Comparison of ENCODE assay signal across 8 cellular contexts in genomic region chr3:122497425-122497824, GRCh38. TPM values are rescaled to one million over a fixed set of nuclear protein-coding genes. Genes with fewer than 3 reads are reported as not detected.
DNase-seq lines count a peak whose midpoint lies in the region; ATAC-seq lines count a peak whose summit lies in the region.

No MANE protein-coding gene starts in this region.

- WGBS in mesenchymal stem cell = no CpG with 5 or more reads among the region's 1 CpG
- no CpG with 5 or more reads among the region's 1 CpG for WGBS in neuronal stem cell (ENCODE audit: extremely low coverage in 2 of 2, insufficient read length in 2 of 2, insufficient replicate concordance in 1 of 2), 2 donors

- H3K4me1 Mint-ChIP-seq in CD4-positive, CD25-positive, alpha-beta regulatory T cell = peaks cover 20 to 60% (median 42%) of the 10 kb centered on the region in 4 donors
- peaks cover 35% of the 10 kb centered on the region for H3K4me1 Mint-ChIP-seq in activated CD4-positive, alpha-beta memory T cell treated with anti-CD3 and anti-CD28 coated beads for 36 hours (ENCODE audit: low read depth)

- H3K4me3 ChIP-seq in CD4-positive, CD25-positive, alpha-beta regulatory T cell (ENCODE audit: low read depth, low read length) = no peak overlapping the region
- H3K4me3 ChIP-seq in mesenchymal stem cell (ENCODE audit: insufficient read depth in 1 of 2, low read depth in 1 of 2, low read length in 2 of 2) = no peak overlapping the region
- no peak overlapping the region for H3K4me3 ChIP-seq in neuronal stem cell (ENCODE audit: low read length in 2 of 2)

- H3K4me1 ChIP-seq in CD4-positive, CD25-positive, alpha-beta regulatory T cell (ENCODE audit: control insufficient read depth, insufficient read depth, low read length, poor library complexity, severe bottlenecking) = peaks cover 15% of the 10 kb centered on the region
- H3K4me1 ChIP-seq in mesenchymal stem cell (ENCODE audit: control insufficient read depth, insufficient read depth, low read depth, low read length) (peaks cover 2% of the 10 kb centered on the region), neuronal stem cell (ENCODE audit: control insufficient read depth in 2 of 2, insufficient read depth in 1 of 2, low read depth in 1 of 2, low read length in 2 of 2) (peaks cover 4% of the 10 kb centered on the region in 2 donors)

- intact Hi-C loops in activated CD4-positive, alpha-beta memory T cell treated with anti-CD3 and anti-CD28 coated beads for 36 hours (cut with micrococcal nuclease) = loop anchor here (1.0 to 2.0 kb wide), 4 partner anchors 14 to 69 kb away; partner anchors contain the start of gene KPNA1

- H2BK120ac ChIP-seq in mesenchymal stem cell (ENCODE audit: low read depth, low read length) (no peak overlapping the region), neuronal stem cell (ENCODE audit: low read depth, low read length) (no peak overlapping the region)

- H3K9me3 ChIP-seq in CD4-positive, CD25-positive, alpha-beta regulatory T cell (ENCODE audit: control insufficient read depth in 2 of 2, low read length in 2 of 2) = no peaks in the 10 kb centered on the region
- H3K9me3 ChIP-seq in mesenchymal stem cell (ENCODE audit: control insufficient read depth, low read length) (no peaks in the 10 kb centered on the region), neuronal stem cell (replicated peaks in 1 of 2; ENCODE audit: control insufficient read depth in 2 of 2, insufficient read depth in 1 of 2, low read depth in 1 of 2, low read length in 2 of 2) (peaks cover 0 to 3% of the 10 kb centered on the region in 2 donors)

- no peak overlapping the region for H3K4me2 ChIP-seq in mesenchymal stem cell (ENCODE audit: low read length, poor library complexity, severe bottlenecking)
- H3K4me2 ChIP-seq in neuronal stem cell (ENCODE audit: insufficient read depth, low read length, poor library complexity, severe bottlenecking) = no peak overlapping the region

- H3K27me3 Mint-ChIP-seq in CD4-positive, CD25-positive, alpha-beta regulatory T cell = no peaks in the 10 kb centered on the region
- no peaks in the 10 kb centered on the region for H3K27me3 Mint-ChIP-seq in activated CD4-positive, alpha-beta memory T cell treated with anti-CD3 and anti-CD28 coated beads for 36 hours

- ATAC-seq in CD4-positive, CD25-positive, alpha-beta regulatory T cell (ENCODE audit: low read depth in 2 of 2) = peak; percentile 88 to 89
- ATAC-seq in GM19438 (IDR thresholded peaks at IDR 0.05; ENCODE audit: low read depth, unreplicated experiment) = peak; percentile 65
- ATAC-seq in HG03469 (IDR thresholded peaks at IDR 0.05; ENCODE audit: unreplicated experiment) = peak; percentile 90

- H3K4ac ChIP-seq in mesenchymal stem cell (ENCODE audit: low read depth in 1 of 2, low read length in 2 of 2) (no peak overlapping the region), neuronal stem cell (ENCODE audit: low read length) (no peak overlapping the region)

- H3K79me1 ChIP-seq in mesenchymal stem cell (replicated peaks; ENCODE audit: low read length, poor library complexity, severe bottlenecking) (peaks cover 5% of the 10 kb centered on the region), neuronal stem cell (ENCODE audit: low read depth, low read length) (no peaks in the 10 kb centered on the region)

- H2BK15ac ChIP-seq in mesenchymal stem cell (ENCODE audit: low read depth, poor library complexity, severe bottlenecking) (no peak overlapping the region), neuronal stem cell (ENCODE audit: low read length) (no peak overlapping the region)

- no peaks in the 10 kb centered on the region for H3K27me3 ChIP-seq in CD4-positive, CD25-positive, alpha-beta regulatory T cell (ENCODE audit: control insufficient read depth, insufficient read depth, low read length)
- H3K27me3 ChIP-seq in mesenchymal stem cell (ENCODE audit: control insufficient read depth in 1 of 2, insufficient read depth in 1 of 2, low read length in 2 of 2) (no peaks in the 10 kb centered on the region), neuronal stem cell (ENCODE audit: control insufficient read depth in 3 of 3, insufficient read depth in 3 of 3, low read depth in 1 of 3, low read length in 3 of 3) (no peaks in the 10 kb centered on the region)

- CTCF ChIA-PET in activated CD4-positive, alpha-beta memory T cell treated with anti-CD3 and anti-CD28 coated beads for 36 hours (lab: Charles Lee) = no interaction called here

- H2AK5ac ChIP-seq in mesenchymal stem cell (ENCODE audit: low read length, severe bottlenecking) (no peak overlapping the region), neuronal stem cell (ENCODE audit: low read depth, low read length) (no peak overlapping the region)

- DNase-seq in CD4-positive, CD25-positive, alpha-beta regulatory T cell = peak in 2 of 3 donors; percentile 12 to 67
- DNase-seq in activated CD4-positive, alpha-beta memory T cell treated with anti-CD3 and anti-CD28 coated beads for 36 hours = peak; percentile 55
- peak; percentile 90 for DNase-seq in mesenchymal stem cell
- DNase-seq in NCI-H1092 treated with DMSO at 0.1 percent for 48 hours (lab: John Stamatoyannopoulos, UW) = no peak
- DNase-seq in neuronal stem cell (ENCODE audit: low spot score) = no peak
- no peak for DNase-seq in iPS-NIHi7 (ENCODE audit: extremely low spot score)

- H3K23ac ChIP-seq in mesenchymal stem cell (ENCODE audit: low read length in 2 of 2) = no peak overlapping the region
- H3K23ac ChIP-seq in neuronal stem cell (ENCODE audit: low read depth, low read length, poor library complexity) = no peak overlapping the region

- H3K27ac ChIP-seq in CD4-positive, CD25-positive, alpha-beta regulatory T cell (ENCODE audit: insufficient read depth, low read length, poor library complexity, severe bottlenecking) = no peak overlapping the region
- H3K27ac ChIP-seq in mesenchymal stem cell (ENCODE audit: low read length, poor library complexity, severe bottlenecking) = no peak overlapping the region
- H3K27ac ChIP-seq in neuronal stem cell (replicated peaks; ENCODE audit: low read length) = no peak overlapping the region

- H3K9ac ChIP-seq in mesenchymal stem cell (ENCODE audit: low read length) (peak overlapping the region; percentile 35), neuronal stem cell (ENCODE audit: low read depth, low read length, poor library complexity) (no peak overlapping the region)

- no peak overlapping the region for H3K4me3 Mint-ChIP-seq in CD4-positive, CD25-positive, alpha-beta regulatory T cell
- no peak overlapping the region for H3K4me3 Mint-ChIP-seq in activated CD4-positive, alpha-beta memory T cell treated with anti-CD3 and anti-CD28 coated beads for 36 hours

- H3K36me3 ChIP-seq in CD4-positive, CD25-positive, alpha-beta regulatory T cell (ENCODE audit: control insufficient read depth, insufficient read depth, low read length) = peaks cover 30% of the 10 kb centered on the region
- peaks cover 0 to 36% of the 10 kb centered on the region in 2 experiments for H3K36me3 ChIP-seq in mesenchymal stem cell (ENCODE audit: control insufficient read depth in 1 of 2, insufficient read depth in 2 of 2, low read depth in 1 of 2, low read length in 2 of 2)
- H3K36me3 ChIP-seq in neuronal stem cell (replicated peaks in 1 of 2; ENCODE audit: control insufficient read depth in 2 of 2, insufficient read depth in 2 of 2, low read length in 2 of 2) = peaks cover 2 to 39% of the 10 kb centered on the region in 2 donors

- H3K18ac ChIP-seq in mesenchymal stem cell (ENCODE audit: low read depth in 1 of 2, low read length in 2 of 2) (no peak overlapping the region), neuronal stem cell (ENCODE audit: low read length) (no peak overlapping the region)

- H4K91ac ChIP-seq in mesenchymal stem cell (ENCODE audit: low read length) = no peak overlapping the region
- H4K91ac ChIP-seq in neuronal stem cell (ENCODE audit: low read depth, low read length, poor library complexity) = no peak overlapping the region

- no peak overlapping the region for H2BK5ac ChIP-seq in mesenchymal stem cell (ENCODE audit: low read depth, low read length, poor library complexity, severe bottlenecking)
- H2BK5ac ChIP-seq in neuronal stem cell (ENCODE audit: low read length) = no peak overlapping the region

- H2BK12ac ChIP-seq in mesenchymal stem cell (ENCODE audit: low read length in 2 of 2) = no peak overlapping the region
- no peak overlapping the region for H2BK12ac ChIP-seq in neuronal stem cell (ENCODE audit: low read length)

- no peak overlapping the region for H3K27ac Mint-ChIP-seq in CD4-positive, CD25-positive, alpha-beta regulatory T cell
- no peak overlapping the region for H3K27ac Mint-ChIP-seq in activated CD4-positive, alpha-beta memory T cell treated with anti-CD3 and anti-CD28 coated beads for 36 hours

- no peak overlapping the region for H4K8ac ChIP-seq in mesenchymal stem cell (ENCODE audit: low read length)
- no peak overlapping the region for H4K8ac ChIP-seq in neuronal stem cell (ENCODE audit: low read depth, low read length)

- H2AFZ ChIP-seq in mesenchymal stem cell (ENCODE audit: low read depth, low read length) (no peak overlapping the region), neuronal stem cell (ENCODE audit: low read length) (no peak overlapping the region)

- peaks cover 29% of the 10 kb centered on the region for H3K36me3 Mint-ChIP-seq in CD4-positive, CD25-positive, alpha-beta regulatory T cell
- peaks cover 21% of the 10 kb centered on the region for H3K36me3 Mint-ChIP-seq in activated CD4-positive, alpha-beta memory T cell treated with anti-CD3 and anti-CD28 coated beads for 36 hours

- no peaks in the 10 kb centered on the region for H3K9me3 Mint-ChIP-seq in CD4-positive, CD25-positive, alpha-beta regulatory T cell
- no peaks in the 10 kb centered on the region for H3K9me3 Mint-ChIP-seq in activated CD4-positive, alpha-beta memory T cell treated with anti-CD3 and anti-CD28 coated beads for 36 hours

- POLR2A ChIA-PET in activated CD4-positive, alpha-beta memory T cell treated with anti-CD3 and anti-CD28 coated beads for 36 hours (lab: Charles Lee) = interaction anchor here (1.1 kb wide), 2 partner anchors 18 to 36 kb away, joined by 3 to 4 read pairs; partner anchors contain the start of gene KPNA1

- no peak overlapping the region for H3K14ac ChIP-seq in mesenchymal stem cell (ENCODE audit: low read length in 2 of 2)
- no peak overlapping the region for H3K14ac ChIP-seq in neuronal stem cell (ENCODE audit: low read length)

RNA-seq across cellular contexts. Expression of gene KPNA1, which starts 17.3 kb away (rescaled TPM):
- total RNA-seq in CD4-positive, CD25-positive, alpha-beta regulatory T cell = 57.8 TPM
- polyA plus RNA-seq in CD4-positive, CD25-positive, alpha-beta regulatory T cell = 10 to 100 TPM; 41.4 to 50.0 (median 43.8) TPM
- 10 to 100 TPM; 43.4 to 46.0 TPM for total RNA-seq in activated CD4-positive, alpha-beta memory T cell treated with anti-CD3 and anti-CD28 coated beads for 36 hours
- 43.4 TPM for polyA plus RNA-seq in mesenchymal stem cell (2013, experiment 1 of 2)
- 46.6 TPM for polyA plus RNA-seq in mesenchymal stem cell (2013, experiment 2 of 2)
- polyA plus RNA-seq in neuronal stem cell (2013, experiment 1 of 2) = 32.4 TPM
- polyA plus RNA-seq in neuronal stem cell (2013, experiment 2 of 2) = 34.2 TPM

Comparison
In these comparisons a context has a peak if more than half of its experiments do, and no peak if none do; other contexts are left out.
1. DNase-seq: peak in CD4-positive, CD25-positive, alpha-beta regulatory T cell (2 of 3), activated CD4-positive, alpha-beta memory T cell treated with anti-CD3 and anti-CD28 coated beads for 36 hours (single experiment) and mesenchymal stem cell (single experiment); none in NCI-H1092 treated with DMSO at 0.1 percent for 48 hours (single experiment), neuronal stem cell (single experiment) and iPS-NIHi7 (single experiment).
2. Peak in every context shown above with its lines, with median percentiles within 50 percentile points of each other: ATAC-seq.